28 cellular contexts compared by ENCODE assay signal in the genomic region with DNA sequence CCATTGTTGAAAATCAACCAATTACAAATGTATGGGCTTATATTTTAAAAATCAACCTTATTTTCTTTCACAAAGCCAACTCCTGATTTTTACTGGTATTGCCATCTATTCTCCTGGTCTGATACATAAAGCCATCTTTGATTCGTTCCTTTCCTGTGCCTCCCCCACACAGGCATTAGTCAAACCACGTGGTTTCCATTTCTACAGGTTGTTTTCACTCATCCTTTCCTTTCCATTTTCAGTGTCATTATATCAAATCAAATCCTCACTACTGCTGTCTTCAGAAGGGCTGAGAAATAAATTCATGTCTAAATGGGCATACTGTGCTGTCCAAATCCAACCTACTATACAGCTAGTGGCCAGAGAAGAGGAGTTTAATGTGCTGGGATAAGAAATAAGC.
"Had no signal": no experiment of that assay in that cellular context is flagged by ENCODE, and none has a peak within 500 bp of the region (broad histone marks: within the 10 kb centered on the region; RNA-seq: fewer than 3 reads in every experiment).

No MANE protein-coding gene starts in this region.

- H3K9me3 ChIP-seq: esophagus muscularis mucosa, lower lobe of right lung, ovary, psoas muscle, sigmoid colon, suprapubic skin, transverse colon, upper lobe of right lung, uterus had no signal

- H3K4me1 Mint-ChIP-seq: memory B cell had no signal

- H3K4me3 Mint-ChIP-seq: immature natural killer cell; memory B cell; natural killer cell; stimulated activated effector memory CD8-positive, alpha-beta T cell treated with anti-CD3 and anti-CD28 coated beads, Interleukin-12 subunit alpha, Interleukin-12 subunit beta, amount 100 ng/mL, for 72 hours had no signal

- H3K27ac ChIP-seq: coronary artery, esophagus muscularis mucosa, foreskin keratinocyte, lower lobe of right lung, ovary, psoas muscle, sigmoid colon, suprapubic skin, transverse colon, upper lobe of right lung, uterus had no signal

- H3K9me3 Mint-ChIP-seq: immature natural killer cell, natural killer cell had no signal

- H3K4me1 ChIP-seq: esophagus muscularis mucosa, lower lobe of right lung, sigmoid colon, upper lobe of right lung, uterus had no signal

- H3K27ac Mint-ChIP-seq: immature natural killer cell; memory B cell; natural killer cell; stimulated activated effector memory CD8-positive, alpha-beta T cell treated with anti-CD3 and anti-CD28 coated beads, Interleukin-12 subunit alpha, Interleukin-12 subunit beta, amount 100 ng/mL, for 72 hours had no signal

- H3K27me3 ChIP-seq: esophagus muscularis mucosa, foreskin keratinocyte, ovary, sigmoid colon, suprapubic skin, transverse colon, upper lobe of right lung, uterus had no signal

- DNase-seq: dermis blood vessel endothelial cell; effector memory CD4-positive, alpha-beta T cell; foreskin keratinocyte; glutamatergic neuron; hypothalamus; immature natural killer cell; islet precursor cell; left ventricle myocardium superior; lower lobe of right lung; natural killer cell; occipital lobe; ovary; posterior cingulate gyrus; psoas muscle; right cardiac atrium; sigmoid colon; stimulated activated CD4-positive, alpha-beta T cell treated with anti-CD3 and anti-CD28 coated beads, Interleukin-2, amount 100 ng/mL, for 24 hours; stimulated activated CD4-positive, alpha-beta T cell treated with anti-CD3 and anti-CD28 coated beads, Interleukin-4, amount 100 ng/mL, for 24 hours; stimulated activated naive CD4-positive, alpha-beta T cell treated with Interleukin-2 at 50 U/mL for 16 hours; transverse colon; upper lobe of right lung; uterus had no signal

- ATAC-seq: left ventricle myocardium superior; lower lobe of right lung; natural killer cell; psoas muscle; right cardiac atrium; stimulated activated effector memory CD8-positive, alpha-beta T cell treated with anti-CD3 and anti-CD28 coated beads, Interleukin-12 subunit alpha, Interleukin-12 subunit beta, amount 100 ng/mL, for 72 hours; upper lobe of right lung had no signal

- H3K36me3 ChIP-seq: esophagus muscularis mucosa, lower lobe of right lung, ovary, sigmoid colon, suprapubic skin, transverse colon, upper lobe of right lung, uterus had no signal

- FAIRE-seq: endothelial cell of umbilical vein had no signal

- H3K4me3 ChIP-seq: coronary artery, esophagus muscularis mucosa, lower lobe of right lung, ovary, psoas muscle, sigmoid colon, suprapubic skin, transverse colon, upper lobe of right lung, uterus had no signal

- H3K27me3 Mint-ChIP-seq: memory B cell had no signal

- H3K36me3 Mint-ChIP-seq: natural killer cell had no signal
